10 cellular contexts compared by ENCODE assay signal in genomic region chr19:40519352-40520322, GRCh38. TPM values are rescaled to one million over a fixed set of nuclear protein-coding genes. Genes with fewer than 3 reads are reported as not detected.
A peak's percentile ranks its signal among the peaks of the same experiment; 100 is the strongest.
DNase-seq lines count a peak whose midpoint lies in the region; ATAC-seq and TF ChIP-seq lines count a peak whose summit lies in the region.
"Had no signal": no experiment of that assay in that cellular context is flagged by ENCODE, and none has a peak within 500 bp of the region (broad histone marks: within the 10 kb centered on the region; RNA-seq: fewer than 3 reads in every experiment).

No MANE protein-coding gene starts in this region.

- no peak for ATAC-seq in GM21526 (IDR thresholded peaks at IDR 0.05; ENCODE audit: low FRiP score, unreplicated experiment)
- ATAC-seq in HG03565 (IDR thresholded peaks at IDR 0.05; ENCODE audit: unreplicated experiment), result no peak

- peak; percentile 60 for DNase-seq in GM03348 (ENCODE audit: low spot score)
- DNase-seq in activated T-helper 1 cell treated with anti-CD3 and anti-CD28 coated beads, Interleukin-12 subunit alpha, Interleukin-12 subunit beta, Interleukin-2, Interleukin-4 antibody, amounts not matched to agents 30 ng/mL and 10 ng/mL and 1 ng/mL, durations not matched to agents 14 hours and 24 hours and 36 hours (ENCODE audit: low spot score), result no peak
- no peak for DNase-seq in NCI-H774 (lab: John Stamatoyannopoulos, UW)
- no peak for DNase-seq in central memory CD4-positive, alpha-beta T cell
- DNase-seq: activated CD4-positive, alpha-beta T cell treated with anti-CD3 and anti-CD28 coated beads, Interleukin-2, amount 50 U/mL, for 4 hours had no signal

- intact Hi-C loops in activated T-helper 1 cell treated with anti-CD3 and anti-CD28 coated beads, Interleukin-12 subunit alpha, Interleukin-12 subunit beta, Interleukin-2, Interleukin-4 antibody, amounts not matched to agents 30 ng/mL and 10 ng/mL and 1 ng/mL, durations not matched to agents 14 hours and 24 hours and 36 hours (cut with micrococcal nuclease), result no loop called here

- H3K4me1 Mint-ChIP-seq in activated T-helper 1 cell treated with anti-CD3 and anti-CD28 coated beads, Interleukin-12 subunit alpha, Interleukin-12 subunit beta, Interleukin-2, Interleukin-4 antibody, amounts not matched to agents 30 ng/mL and 10 ng/mL and 1 ng/mL, durations not matched to agents 14 hours and 24 hours and 36 hours (ENCODE audit: low read depth), result no peaks in the 10 kb centered on the region

- TF ChIP-seq CTCF in 22Rv1 (IDR thresholded peaks at IDR 0.05), result peak; percentile 52

- H3K9me3 Mint-ChIP-seq in activated T-helper 1 cell treated with anti-CD3 and anti-CD28 coated beads, Interleukin-12 subunit alpha, Interleukin-12 subunit beta, Interleukin-2, Interleukin-4 antibody, amounts not matched to agents 30 ng/mL and 10 ng/mL and 1 ng/mL, durations not matched to agents 14 hours and 24 hours and 36 hours, result no peaks in the 10 kb centered on the region

- no peak overlapping the region for H3K4me3 Mint-ChIP-seq in activated T-helper 1 cell treated with anti-CD3 and anti-CD28 coated beads, Interleukin-12 subunit alpha, Interleukin-12 subunit beta, Interleukin-2, Interleukin-4 antibody, amounts not matched to agents 30 ng/mL and 10 ng/mL and 1 ng/mL, durations not matched to agents 14 hours and 24 hours and 36 hours

- H3K9me3 ChIP-seq in iPS-18c (ENCODE audit: control insufficient read depth, insufficient read depth, low read length), result no peaks in the 10 kb centered on the region

- no peak overlapping the region for H3K27ac ChIP-seq in 22Rv1
- H3K27ac ChIP-seq: HL-60 had no signal

- no peaks in the 10 kb centered on the region for H3K36me3 Mint-ChIP-seq in activated T-helper 1 cell treated with anti-CD3 and anti-CD28 coated beads, Interleukin-12 subunit alpha, Interleukin-12 subunit beta, Interleukin-2, Interleukin-4 antibody, amounts not matched to agents 30 ng/mL and 10 ng/mL and 1 ng/mL, durations not matched to agents 14 hours and 24 hours and 36 hours (ENCODE audit: low read depth)

- peak overlapping the region; percentile 18 for H3K27ac Mint-ChIP-seq in activated T-helper 1 cell treated with anti-CD3 and anti-CD28 coated beads, Interleukin-12 subunit alpha, Interleukin-12 subunit beta, Interleukin-2, Interleukin-4 antibody, amounts not matched to agents 30 ng/mL and 10 ng/mL and 1 ng/mL, durations not matched to agents 14 hours and 24 hours and 36 hours

- peaks cover 16% of the 10 kb centered on the region for H3K27me3 Mint-ChIP-seq in activated T-helper 1 cell treated with anti-CD3 and anti-CD28 coated beads, Interleukin-12 subunit alpha, Interleukin-12 subunit beta, Interleukin-2, Interleukin-4 antibody, amounts not matched to agents 30 ng/mL and 10 ng/mL and 1 ng/mL, durations not matched to agents 14 hours and 24 hours and 36 hours (ENCODE audit: insufficient read depth)

- peak overlapping the region; percentile 31; the same call in 1 of the 2 replicates for H3K4me3 ChIP-seq in iPS-18c (ENCODE audit: insufficient read depth, low read depth, low read length)

RNA-seq across cellular contexts. Expression of gene SPTBN4, which starts 52.8 kb away (rescaled TPM):
- 0.21 and 0.69 TPM in 2 replicates for total RNA-seq in activated T-helper 1 cell treated with anti-CD3 and anti-CD28 coated beads, Interleukin-12 subunit alpha, Interleukin-12 subunit beta, Interleukin-2, Interleukin-4 antibody, amounts not matched to agents 30 ng/mL and 10 ng/mL and 1 ng/mL, durations not matched to agents 14 hours and 24 hours and 36 hours

RNA-seq across cellular contexts. Expression of gene BLVRB, which starts 54.1 kb away (rescaled TPM):
- total RNA-seq in activated T-helper 1 cell treated with anti-CD3 and anti-CD28 coated beads, Interleukin-12 subunit alpha, Interleukin-12 subunit beta, Interleukin-2, Interleukin-4 antibody, amounts not matched to agents 30 ng/mL and 10 ng/mL and 1 ng/mL, durations not matched to agents 14 hours and 24 hours and 36 hours, result 6.1 and 8.2 TPM in 2 replicates

RNA-seq across cellular contexts. Expression of gene SHKBP1, which starts 57.0 kb away (rescaled TPM):
- 102 and 113 TPM in 2 replicates for total RNA-seq in activated T-helper 1 cell treated with anti-CD3 and anti-CD28 coated beads, Interleukin-12 subunit alpha, Interleukin-12 subunit beta, Interleukin-2, Interleukin-4 antibody, amounts not matched to agents 30 ng/mL and 10 ng/mL and 1 ng/mL, durations not matched to agents 14 hours and 24 hours and 36 hours
